ENCODE assay signal across 9 cellular contexts in genomic region chr7:41955475-41956243, GRCh38.
DNase-seq lines count a peak whose midpoint lies in the region; FAIRE-seq and TF ChIP-seq lines count a peak whose summit lies in the region.
"Had no signal": no experiment of that assay in that cellular context is flagged by ENCODE, and none has a peak within 500 bp of the region (broad histone marks: within the 10 kb centered on the region; RNA-seq: fewer than 3 reads in every experiment).

No MANE protein-coding gene starts in this region.

- FAIRE-seq in D721Med (lab: Jason Lieb, UNC) = no peak

- no peak for TF ChIP-seq CTCF in D721Med (IDR thresholded peaks at IDR 0.05; ENCODE audit: insufficient read depth, missing control alignments)

- DNase-seq in A172 (ENCODE audit: low spot score) (peak; percentile 99), LHCN-M2 (ENCODE audit: low read depth) (peak; percentile 98), T47D (ENCODE audit: low read depth in 1 of 2, low spot score in 1 of 2) (peak; percentile 85 to 95), inferior parietal cortex (ENCODE audit: extremely low spot score) (peak; percentile 85), smooth muscle cell of the brain vasculature (ENCODE audit: low read depth, low spot score) (peak; percentile 97), NCI-H2196 (lab: John Stamatoyannopoulos, UW; ENCODE audit: unreplicated experiment) (no peak), D721Med (ENCODE audit: insufficient read length, low spot score) (no peak)
- no peak for DNase-seq in activated CD8-positive, alpha-beta memory T cell treated with anti-CD3 and anti-CD28 coated beads, Interleukin-2, amount 50 U/mL, for 48 hours
- DNase-seq: CD4-positive, CD25-positive, alpha-beta regulatory T cell had no signal

- in situ Hi-C loops in T47D (cut with HindIII; ENCODE audit: low pct_unique_long_range_greater_than_20kb, low sequenced_read_pairs) = no loop called here

Comparison
In these comparisons a context has a peak if more than half of its experiments do, and no peak if none do; other contexts are left out.
1. DNase-seq: peak in A172 (single experiment), LHCN-M2 (single experiment), T47D (2 of 2), inferior parietal cortex (single experiment) and smooth muscle cell of the brain vasculature (single experiment); none in activated CD8-positive, alpha-beta memory T cell treated with anti-CD3 and anti-CD28 coated beads, Interleukin-2, amount 50 U/mL, for 48 hours (single experiment), NCI-H2196 (single experiment) and D721Med (single experiment).